ENCODE assay signal across 23 cellular contexts in the genomic region with DNA sequence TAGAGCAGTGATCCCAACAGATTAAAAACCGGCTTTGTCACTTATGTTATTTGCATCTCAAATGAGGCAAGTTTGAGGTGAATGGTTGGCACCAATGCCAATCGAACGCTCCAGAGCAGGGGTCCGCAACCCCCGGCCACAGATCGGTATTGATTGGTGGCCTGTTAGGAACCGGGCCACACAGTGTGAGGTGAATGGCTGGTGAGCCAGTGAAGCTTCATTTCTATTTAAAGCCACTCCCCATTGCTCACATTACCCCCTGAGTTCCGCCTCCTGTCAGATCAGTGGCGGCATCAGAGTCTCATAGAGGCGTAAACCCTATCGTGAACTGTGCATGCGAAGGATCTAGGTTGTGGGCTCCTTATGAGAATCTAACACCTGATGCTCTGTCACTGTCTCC.
DNase-seq lines count a peak whose midpoint lies in the region; ATAC-seq and TF ChIP-seq lines count a peak whose summit lies in the region.
"Had no signal": no experiment of that assay in that cellular context is flagged by ENCODE, and none has a peak within 500 bp of the region (broad histone marks: within the 10 kb centered on the region; RNA-seq: fewer than 3 reads in every experiment).

No MANE protein-coding gene starts in this region.

- H3K23me2 ChIP-seq in H9 (ENCODE audit: insufficient read length, low read depth, low read length, poor library complexity, severe bottlenecking): no peaks in the 10 kb centered on the region

- H3K27ac ChIP-seq in H9 (ENCODE audit: insufficient read length, low read depth, low read length): no peak overlapping the region
- no peak overlapping the region for H3K27ac ChIP-seq in endodermal cell (ENCODE audit: low read depth, low read length)
- H3K27ac ChIP-seq in neural progenitor cell: peak overlapping the region; percentile 93
- H3K27ac ChIP-seq in left ventricle myocardium inferior (replicated peaks): no peak overlapping the region
- no peak overlapping the region for H3K27ac ChIP-seq in tibial artery
- H3K27ac ChIP-seq: A549; BLaER1 treated with 17β-estradiol and CSF1 and Interleukin-3, amounts not matched to agents 10 nM and 100 nM had no signal

- H2AK5ac ChIP-seq in H9 (ENCODE audit: insufficient read length, low read length): no peak overlapping the region

- H3K36me3 Mint-ChIP-seq in H9 (ENCODE audit: insufficient read depth in 1 of 3, low read depth in 3 of 3) (no peaks in the 10 kb centered on the region; a peak in 1 of 7 replicates), endodermal cell (ENCODE audit: low read depth) (no peaks in the 10 kb centered on the region), neural progenitor cell (peaks cover 2% of the 10 kb centered on the region)
- H3K36me3 Mint-ChIP-seq: CD14-positive monocyte had no signal

- H2BK15ac ChIP-seq in H9 (ENCODE audit: low read depth, low read length): no peak overlapping the region

- H2BK5ac ChIP-seq in H9 (ENCODE audit: insufficient read length, low read length): no peak overlapping the region

- H2AFZ ChIP-seq in H9 (ENCODE audit: low read length): no peak overlapping the region
- H2AFZ ChIP-seq in neural progenitor cell (replicated peaks): no peak overlapping the region

- no peak overlapping the region for H4K91ac ChIP-seq in H9 (ENCODE audit: insufficient read length, low read depth, low read length)

- no peak overlapping the region for H3K9ac ChIP-seq in H9 (ENCODE audit: extremely low read depth, insufficient read length, low read length)
- no peak overlapping the region for H3K9ac ChIP-seq in endodermal cell (ENCODE audit: extremely low read depth, low read length, poor library complexity, severe bottlenecking)
- no peak overlapping the region for H3K9ac ChIP-seq in neural progenitor cell
- H3K9ac ChIP-seq: BLaER1 treated with 17β-estradiol and CSF1 and Interleukin-3, amounts not matched to agents 10 nM and 100 nM had no signal

- H3K4me1 ChIP-seq in H9 (ENCODE audit: insufficient read depth, low read length): no peaks in the 10 kb centered on the region
- H3K4me1 ChIP-seq in endodermal cell (ENCODE audit: control insufficient read depth, insufficient read depth, low read length): peaks cover 5% of the 10 kb centered on the region
- peaks cover 33% of the 10 kb centered on the region for H3K4me1 ChIP-seq in neural progenitor cell
- H3K4me1 ChIP-seq in left ventricle myocardium inferior: no peaks in the 10 kb centered on the region
- no peaks in the 10 kb centered on the region for H3K4me1 ChIP-seq in tibial artery
- H3K4me1 ChIP-seq: A549, BE2C had no signal

- H4K5ac ChIP-seq in H9 (ENCODE audit: insufficient read length, low read depth, low read length): no peak overlapping the region

- H3K27ac Mint-ChIP-seq in H9 (no peak overlapping the region), endodermal cell (no peak overlapping the region), neural progenitor cell (no peak overlapping the region)
- H3K27ac Mint-ChIP-seq: CD14-positive monocyte; CD4-positive, alpha-beta T cell; CD8-positive, alpha-beta memory T cell had no signal

- H2BK120ac ChIP-seq in H9 (ENCODE audit: low read depth, low read length, poor library complexity, severe bottlenecking): no peak overlapping the region

- peaks cover 24% of the 10 kb centered on the region for H3F3A ChIP-seq in neural progenitor cell (ENCODE audit: low read depth)

- H3K4me3 ChIP-seq in endodermal cell (ENCODE audit: low read length) (no peak overlapping the region), neural progenitor cell (no peak overlapping the region), left ventricle myocardium inferior (no peak overlapping the region), tibial artery (no peak overlapping the region)
- H3K4me3 ChIP-seq: A549; BLaER1 treated with 17β-estradiol and CSF1 and Interleukin-3, amounts not matched to agents 10 nM and 100 nM; GM12878 had no signal

- H3K56ac ChIP-seq in H9 (ENCODE audit: insufficient read length, low read depth, low read length): no peak overlapping the region

- DNase-seq in H9 (peak; percentile 30), endodermal cell (peak; percentile 41), neural progenitor cell (ENCODE audit: low spot score) (peak; percentile 21), left ventricle myocardium inferior (no peak), OCI-M1 (lab: John Stamatoyannopoulos, UW) (no peak), tibial artery (no peak)
- DNase-seq: 8988T; ACHN; AML-193; BE2C; CD4-positive, alpha-beta T cell; CD8-positive, alpha-beta memory T cell; DMS 273 treated with DMSO at 0.1 percent for 48 hours; DMS79; EL; GDM1; GOT3; HCEC 1CT had no signal

- H3K27me3 Mint-ChIP-seq in H9 (ENCODE audit: low read depth) (peaks cover 44% of the 10 kb centered on the region), endodermal cell (ENCODE audit: insufficient read depth) (peaks cover 28% of the 10 kb centered on the region), neural progenitor cell (ENCODE audit: insufficient read depth, low read depth) (peaks cover 3% of the 10 kb centered on the region)
- H3K27me3 Mint-ChIP-seq: CD4-positive, alpha-beta T cell had no signal

- H3K9me3 Mint-ChIP-seq in H9: peaks cover 4 to 9% of the 10 kb centered on the region in 2 experiments; a peak in 4 of 5 replicates
- H3K9me3 Mint-ChIP-seq in endodermal cell: peaks cover 5% of the 10 kb centered on the region
- peaks cover 9% of the 10 kb centered on the region for H3K9me3 Mint-ChIP-seq in neural progenitor cell
- H3K9me3 Mint-ChIP-seq: CD4-positive, alpha-beta T cell had no signal

- H3K4me1 Mint-ChIP-seq in H9: peaks cover 10 to 13% of the 10 kb centered on the region in 2 experiments
- H3K4me1 Mint-ChIP-seq in endodermal cell: no peaks in the 10 kb centered on the region
- peaks cover 15% of the 10 kb centered on the region for H3K4me1 Mint-ChIP-seq in neural progenitor cell
- H3K4me1 Mint-ChIP-seq: CD8-positive, alpha-beta memory T cell had no signal

- H3K79me2 ChIP-seq in H9 (ENCODE audit: insufficient read depth, low read length) (no peaks in the 10 kb centered on the region), neural progenitor cell (ENCODE audit: low read depth) (no peaks in the 10 kb centered on the region)

- H3K18ac ChIP-seq in H9 (ENCODE audit: insufficient read length, low read depth, low read length): no peak overlapping the region

- no peak overlapping the region for H2BK20ac ChIP-seq in H9 (ENCODE audit: low read depth, low read length, poor library complexity, severe bottlenecking)

- no peak overlapping the region for H3K4ac ChIP-seq in H9 (ENCODE audit: low read depth, low read length)

- H3K27me3 ChIP-seq in H9 (ENCODE audit: insufficient read depth, low read length): no peaks in the 10 kb centered on the region; the same call in 1 of the 2 replicates
- no peaks in the 10 kb centered on the region for H3K27me3 ChIP-seq in endodermal cell (ENCODE audit: control insufficient read depth, insufficient read depth, low read length, poor library complexity, severe bottlenecking)
- no peaks in the 10 kb centered on the region for H3K27me3 ChIP-seq in neural progenitor cell
- H3K27me3 ChIP-seq in left ventricle myocardium inferior (ENCODE audit: low read depth): peaks cover 4% of the 10 kb centered on the region
- H3K27me3 ChIP-seq in tibial artery: no peaks in the 10 kb centered on the region
- H3K27me3 ChIP-seq: BE2C had no signal

- no peak overlapping the region for H3K14ac ChIP-seq in H9 (ENCODE audit: insufficient read depth, low read length)

- H3K23ac ChIP-seq in H9 (ENCODE audit: insufficient read length, low read depth, low read length): no peak overlapping the region

- no peak overlapping the region for H4K8ac ChIP-seq in H9 (replicated peaks; ENCODE audit: insufficient read length, low read depth, low read length)

- no peak overlapping the region for H2BK12ac ChIP-seq in H9 (ENCODE audit: insufficient read length, low read depth, low read length)

- ATAC-seq in HG03378 (IDR thresholded peaks at IDR 0.05; ENCODE audit: unreplicated experiment): no peak
- ATAC-seq: A549, GM12878 had no signal

- H4K20me1 ChIP-seq in H9 (ENCODE audit: control insufficient read depth, insufficient read depth, insufficient read length) (no peaks in the 10 kb centered on the region), neural progenitor cell (ENCODE audit: low read depth) (no peaks in the 10 kb centered on the region)
- H4K20me1 ChIP-seq: BLaER1 treated with 17β-estradiol and CSF1 and Interleukin-3, amounts not matched to agents 10 nM and 100 nM had no signal

- no peaks in the 10 kb centered on the region for H3K79me1 ChIP-seq in H9 (ENCODE audit: insufficient read depth, low read depth, low read length, poor library complexity, severe bottlenecking)

- H3K9me3 ChIP-seq in H9 (ENCODE audit: control insufficient read depth, low read depth, low read length) (no peaks in the 10 kb centered on the region), endodermal cell (ENCODE audit: control insufficient read depth, low read length) (no peaks in the 10 kb centered on the region), neural progenitor cell (ENCODE audit: low read depth) (no peaks in the 10 kb centered on the region), left ventricle myocardium inferior (replicated peaks) (no peaks in the 10 kb centered on the region), tibial artery (no peaks in the 10 kb centered on the region)
- H3K9me3 ChIP-seq: A549, BE2C had no signal

- TF ChIP-seq CTCF in H9 (conservative IDR thresholded peaks at IDR 0.05): no peak
- TF ChIP-seq CTCF in endodermal cell (conservative IDR thresholded peaks at IDR 0.05): no peak
- TF ChIP-seq CTCF in neural progenitor cell (IDR thresholded peaks at IDR 0.05): no peak
- no peak for TF ChIP-seq CTCF in left ventricle myocardium inferior (IDR thresholded peaks at IDR 0.05; ENCODE audit: borderline replicate concordance)
- no peak for TF ChIP-seq CTCF in tibial artery (IDR thresholded peaks at IDR 0.05)

- H3K4me2 ChIP-seq in H9 (ENCODE audit: insufficient read depth, insufficient read length, low read length) (no peak overlapping the region), neural progenitor cell (no peak overlapping the region)
- H3K4me2 ChIP-seq: A549; BLaER1 treated with 17β-estradiol and CSF1 and Interleukin-3, amounts not matched to agents 10 nM and 100 nM had no signal

- H3K4me3 Mint-ChIP-seq in H9 (no peak overlapping the region), endodermal cell (no peak overlapping the region), neural progenitor cell (no peak overlapping the region)
- H3K4me3 Mint-ChIP-seq: CD14-positive monocyte; CD4-positive, alpha-beta T cell; CD8-positive, alpha-beta memory T cell had no signal

- no peak overlapping the region for H3T11ph ChIP-seq in H9 (ENCODE audit: low read length)

- WGBS in H9 (ENCODE audit: extremely low coverage, insufficient read length, low lambda C conversion rate): no CpG with 5 or more reads among the region's 12 CpGs
- 94 to 96% methylated on average over 11 to 12 of the region's 12 CpGs for WGBS in endodermal cell (ENCODE audit: insufficient coverage in 1 of 2, insufficient read length in 1 of 2), 2 experiments

- intact Hi-C loops in left ventricle myocardium inferior (cut with micrococcal nuclease): no loop called here
- intact Hi-C loops in tibial artery (cut with DNase I; ENCODE audit: low total_unique reads): no loop called here

- H3K36me3 ChIP-seq in endodermal cell (ENCODE audit: control insufficient read depth, insufficient read depth, low read length) (no peaks in the 10 kb centered on the region), neural progenitor cell (no peaks in the 10 kb centered on the region), left ventricle myocardium inferior (no peaks in the 10 kb centered on the region), tibial artery (no peaks in the 10 kb centered on the region)
- H3K36me3 ChIP-seq: BE2C; BLaER1 treated with 17β-estradiol and CSF1 and Interleukin-3, amounts not matched to agents 10 nM and 100 nM had no signal

Comparison
In these comparisons a context has a peak if more than half of its experiments do, and no peak if none do; other contexts are left out.
1. DNase-seq: peak in H9 (single experiment), endodermal cell (single experiment) and neural progenitor cell (single experiment); none in left ventricle myocardium inferior (single experiment), OCI-M1 (single experiment) and tibial artery (0 of 2).